28 cellular contexts compared by ENCODE assay signal in the genomic region with DNA sequence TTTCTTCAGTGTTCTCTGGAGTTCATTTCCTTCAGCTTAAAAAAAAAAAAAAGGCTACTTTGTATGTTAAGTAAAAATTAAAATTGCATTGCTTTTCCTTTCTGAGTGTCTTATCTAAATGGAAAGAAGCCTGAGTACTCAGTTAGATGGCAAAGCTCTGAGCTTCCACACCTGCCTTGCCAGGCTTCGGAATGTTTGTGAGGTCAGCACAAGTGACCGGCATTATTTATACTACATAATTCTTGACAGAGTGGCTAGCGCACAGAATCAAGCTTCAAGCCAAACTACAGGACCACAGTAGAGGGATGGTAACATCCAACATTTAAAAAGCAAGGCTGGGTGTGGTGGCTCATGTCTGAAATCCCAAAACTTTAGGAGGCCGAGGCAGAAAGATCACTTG. TPM values are rescaled to one million over a fixed set of nuclear protein-coding genes. Genes with fewer than 3 reads are reported as not detected.
A peak's percentile ranks its signal among the peaks of the same experiment; 100 is the strongest.
DNase-seq lines count a peak whose midpoint lies in the region; ATAC-seq, FAIRE-seq and TF ChIP-seq lines count a peak whose summit lies in the region.
"Had no signal": no experiment of that assay in that cellular context is flagged by ENCODE, and none has a peak within 500 bp of the region (broad histone marks: within the 10 kb centered on the region; RNA-seq: fewer than 3 reads in every experiment).

No MANE protein-coding gene starts in this region.

- H3K27ac Mint-ChIP-seq in activated T-cell treated with anti-CD3 and anti-CD28 coated beads, Interleukin-2, amount 50 U/mL, for 24 hours: peak overlapping the region; percentile 77
- peak overlapping the region; percentile 35 to 93 (median 75) for H3K27ac Mint-ChIP-seq in CD8-positive, alpha-beta memory T cell
- peak overlapping the region; percentile 82 to 87 for H3K27ac Mint-ChIP-seq in natural killer cell
- no peak overlapping the region for H3K27ac Mint-ChIP-seq in stimulated activated naive B cell treated with anti-CD40 and anti-IgM and Interleukin-4, amounts not matched to agents 10 μg/mL and 1 μg/mL and 100 μg/mL, for 72 hours
- H3K27ac Mint-ChIP-seq: B cell had no signal

- no peak for TF ChIP-seq CTCF in K562 (IDR thresholded peaks at IDR 0.05 in 2 of 3, conservative IDR thresholded peaks at IDR 0.05 in 1 of 3; ENCODE audit: insufficient read depth in 2 of 3, low read depth in 1 of 3, low read length in 3 of 3)
- TF ChIP-seq CTCF in natural killer cell (IDR thresholded peaks at IDR 0.05): no peak
- no peak for TF ChIP-seq CTCF in stomach (IDR thresholded peaks at IDR 0.05)

- H3K27me3 Mint-ChIP-seq in activated T-cell treated with anti-CD3 and anti-CD28 coated beads, Interleukin-2, amount 50 U/mL, for 24 hours: no peaks in the 10 kb centered on the region
- no peaks in the 10 kb centered on the region for H3K27me3 Mint-ChIP-seq in activated T-cell treated with anti-CD3 and anti-CD28 coated beads, Interleukin-2, amount 50 U/mL, for 4 hours (ENCODE audit: low read depth)
- H3K27me3 Mint-ChIP-seq in CD8-positive, alpha-beta memory T cell: no peaks in the 10 kb centered on the region
- H3K27me3 Mint-ChIP-seq in natural killer cell (ENCODE audit: low read depth in 2 of 2): no peaks in the 10 kb centered on the region
- H3K27me3 Mint-ChIP-seq in stimulated activated naive B cell treated with anti-CD40 and anti-IgM and Interleukin-4, amounts not matched to agents 10 μg/mL and 1 μg/mL and 100 μg/mL, for 72 hours: no peaks in the 10 kb centered on the region
- H3K27me3 Mint-ChIP-seq: B cell had no signal

- H3K9me3 Mint-ChIP-seq in activated T-cell treated with anti-CD3 and anti-CD28 coated beads, Interleukin-2, amount 50 U/mL, for 24 hours: peaks cover 8% of the 10 kb centered on the region
- H3K9me3 Mint-ChIP-seq in activated T-cell treated with anti-CD3 and anti-CD28 coated beads, Interleukin-2, amount 50 U/mL, for 4 hours: no peaks in the 10 kb centered on the region
- no peaks in the 10 kb centered on the region for H3K9me3 Mint-ChIP-seq in CD8-positive, alpha-beta memory T cell
- H3K9me3 Mint-ChIP-seq in natural killer cell: no peaks in the 10 kb centered on the region
- H3K9me3 Mint-ChIP-seq in stimulated activated naive B cell treated with anti-CD40 and anti-IgM and Interleukin-4, amounts not matched to agents 10 μg/mL and 1 μg/mL and 100 μg/mL, for 72 hours: no peaks in the 10 kb centered on the region

- no peak overlapping the region for H2AFZ ChIP-seq in K562 (ENCODE audit: low read depth, low read length)

- H4K20me1 ChIP-seq in K562 (replicated peaks; ENCODE audit: control insufficient read depth, insufficient read depth, low read length): no peaks in the 10 kb centered on the region; the same call in 1 of the 2 replicates

- H3K9me3 ChIP-seq in CD8-positive, alpha-beta memory T cell (ENCODE audit: low read length): no peaks in the 10 kb centered on the region
- H3K9me3 ChIP-seq in K562 (replicated peaks; ENCODE audit: control insufficient read depth, insufficient read depth, low read depth, low read length): no peaks in the 10 kb centered on the region; the same call in 1 of the 2 replicates
- no peaks in the 10 kb centered on the region for H3K9me3 ChIP-seq in stomach
- H3K9me3 ChIP-seq: breast epithelium, colonic mucosa, psoas muscle, transverse colon had no signal

- peaks cover 100% of the 10 kb centered on the region for H3K79me2 ChIP-seq in K562 (ENCODE audit: control insufficient read depth, insufficient read depth, low read length)

- no peak overlapping the region for H3K4me3 Mint-ChIP-seq in activated T-cell treated with anti-CD3 and anti-CD28 coated beads, Interleukin-2, amount 50 U/mL, for 24 hours
- no peak overlapping the region for H3K4me3 Mint-ChIP-seq in activated T-cell treated with anti-CD3 and anti-CD28 coated beads, Interleukin-2, amount 50 U/mL, for 4 hours
- H3K4me3 Mint-ChIP-seq in CD8-positive, alpha-beta memory T cell: peak overlapping the region in 6 of 7 donors; percentile 26 to 60 (median 36)
- no peak overlapping the region for H3K4me3 Mint-ChIP-seq in natural killer cell
- H3K4me3 Mint-ChIP-seq in stimulated activated naive B cell treated with anti-CD40 and anti-IgM and Interleukin-4, amounts not matched to agents 10 μg/mL and 1 μg/mL and 100 μg/mL, for 72 hours: no peak overlapping the region
- H3K4me3 Mint-ChIP-seq: B cell had no signal

- no peak for DNase-seq in activated T-cell treated with anti-CD3 and anti-CD28 coated beads, Interleukin-2, amount 50 U/mL, for 24 hours
- DNase-seq in activated T-cell treated with anti-CD3 and anti-CD28 coated beads, Interleukin-2, amount 50 U/mL, for 4 hours: no peak
- no peak for DNase-seq in CD8-positive, alpha-beta memory T cell
- no peak for DNase-seq in K562 (ENCODE audit: extremely low read depth in 1 of 4, low spot score in 3 of 4)
- no peak for DNase-seq in natural killer cell
- no peak for DNase-seq in NCI-H187 (lab: John Stamatoyannopoulos, UW)
- DNase-seq in stomach: no peak
- no peak for DNase-seq in stimulated activated naive B cell treated with anti-CD40 and anti-IgM and Interleukin-4, amounts not matched to agents 10 μg/mL and 1 μg/mL and 100 μg/mL, for 72 hours
- DNase-seq: activated CD4-positive, CD25-positive, alpha-beta regulatory T cell; activated naive CD4-positive, alpha-beta T cell treated with Interleukin-2 at 50 U/mL for 16 hours; activated T-cell treated with anti-CD3 and anti-CD28 coated beads, Interleukin-2, amount 50 U/mL, for 1 hour; colonic mucosa; COR-L47; effector CD8-positive, alpha-beta T cell; GDM1; H7; head of caudate nucleus; IMR-90; NCI-H1092; NCI-H1694 treated with DMSO at 0.1 percent for 48 hours; NCI-H2171; NCI-H524 treated with DMSO at 0.1 percent for 48 hours; nucleus accumbens; psoas muscle; SHP77 treated with DMSO at 0.1 percent for 48 hours; transverse colon had no signal

- 42% methylated on average over 4 of the region's 4 CpGs for WGBS in K562 (ENCODE audit: insufficient coverage, low coverage, missing lambda C conversion rate)
- 38 to 67% (median 44%) methylated on average over 4 of the region's 4 CpGs for WGBS in stomach, 5 donors

- CTCF ChIA-PET in CD8-positive, alpha-beta memory T cell (lab: Charles Lee): no interaction called here
- CTCF ChIA-PET in K562 (lab: Yijun Ruan, JAX; ENCODE audit: low intra/inter-chr PET ratio): no interaction called here

- POLR2A ChIA-PET in CD8-positive, alpha-beta memory T cell (lab: Charles Lee): interaction anchor here (0.7 kb wide), 2 partner anchors 9 to 15 kb away, joined by 5 to 6 read pairs; no protein-coding TSS in a partner anchor
- POLR2A ChIA-PET in K562 (lab: Yijun Ruan, JAX): interaction anchor here (0.9 to 2.5 kb wide), 10 partner anchors 8 to 356 kb away, joined by 3 to 10 read pairs (median 4); no protein-coding TSS in a partner anchor

- intact Hi-C loops in K562 (cut with micrococcal nuclease): no loop called here
- intact Hi-C loops in natural killer cell (cut with micrococcal nuclease): no loop called here
- intact Hi-C loops in stomach (cut with DNase I; ENCODE audit: low total_unique reads): no loop called here

- peaks cover 26% of the 10 kb centered on the region for H3K36me3 Mint-ChIP-seq in activated T-cell treated with anti-CD3 and anti-CD28 coated beads, Interleukin-2, amount 50 U/mL, for 24 hours (ENCODE audit: low read depth)
- peaks cover 10% of the 10 kb centered on the region for H3K36me3 Mint-ChIP-seq in activated T-cell treated with anti-CD3 and anti-CD28 coated beads, Interleukin-2, amount 50 U/mL, for 4 hours (ENCODE audit: insufficient read depth)
- H3K36me3 Mint-ChIP-seq in CD8-positive, alpha-beta memory T cell: peaks cover 0 to 14% (median 2%) of the 10 kb centered on the region in 3 donors
- no peaks in the 10 kb centered on the region for H3K36me3 Mint-ChIP-seq in natural killer cell
- peaks cover 0 to 8% of the 10 kb centered on the region in 2 donors for H3K36me3 Mint-ChIP-seq in stimulated activated naive B cell treated with anti-CD40 and anti-IgM and Interleukin-4, amounts not matched to agents 10 μg/mL and 1 μg/mL and 100 μg/mL, for 72 hours

- no peak for TF ChIP-seq POLR2A in K562 (conservative IDR thresholded peaks at IDR 0.05)
- no peak for TF ChIP-seq POLR2A in stomach (IDR thresholded peaks at IDR 0.05)

- H3K36me3 ChIP-seq in CD8-positive, alpha-beta memory T cell (ENCODE audit: insufficient read depth, low read length): no peaks in the 10 kb centered on the region
- H3K36me3 ChIP-seq in K562 (ENCODE audit: control insufficient read depth, insufficient read depth, low read length) (peaks cover 11% of the 10 kb centered on the region), stomach (no peaks in the 10 kb centered on the region)
- H3K36me3 ChIP-seq: breast epithelium, colonic mucosa, transverse colon had no signal

- no peaks in the 10 kb centered on the region for H3K27me3 ChIP-seq in CD8-positive, alpha-beta memory T cell (ENCODE audit: insufficient read depth, low read length, poor library complexity, severe bottlenecking)
- H3K27me3 ChIP-seq in K562 (ENCODE audit: control insufficient read depth in 2 of 2, insufficient read depth in 2 of 2, low read length in 2 of 2): no peaks in the 10 kb centered on the region
- H3K27me3 ChIP-seq in stomach: no peaks in the 10 kb centered on the region
- H3K27me3 ChIP-seq: breast epithelium, colonic mucosa, transverse colon had no signal

- no peak for TF ChIP-seq RAD21 in K562 (CRISPR knock-in tag; conservative IDR thresholded peaks at IDR 0.05 in 1 of 2, IDR thresholded peaks at IDR 0.05 in 1 of 2)

- ATAC-seq in activated T-cell treated with anti-CD3 and anti-CD28 coated beads, Interleukin-2, amount 50 U/mL, for 4 hours: no peak
- ATAC-seq in K562 (no peak; the same call in 2 of the 3 replicates), natural killer cell (no peak)
- ATAC-seq in stimulated activated naive B cell treated with anti-CD40 and anti-IgM and Interleukin-4, amounts not matched to agents 10 μg/mL and 1 μg/mL and 100 μg/mL, for 72 hours (replicated peaks): no peak
- ATAC-seq: psoas muscle had no signal

- H3K4me1 Mint-ChIP-seq in activated T-cell treated with anti-CD3 and anti-CD28 coated beads, Interleukin-2, amount 50 U/mL, for 24 hours (ENCODE audit: low read depth): peaks cover 92% of the 10 kb centered on the region
- H3K4me1 Mint-ChIP-seq in activated T-cell treated with anti-CD3 and anti-CD28 coated beads, Interleukin-2, amount 50 U/mL, for 4 hours (ENCODE audit: low read depth): peaks cover 89% of the 10 kb centered on the region
- peaks cover 91 to 98% (median 98%) of the 10 kb centered on the region in 3 donors for H3K4me1 Mint-ChIP-seq in CD8-positive, alpha-beta memory T cell
- peaks cover 76 to 88% of the 10 kb centered on the region in 2 donors for H3K4me1 Mint-ChIP-seq in natural killer cell
- peaks cover 36 to 56% of the 10 kb centered on the region in 2 donors for H3K4me1 Mint-ChIP-seq in stimulated activated naive B cell treated with anti-CD40 and anti-IgM and Interleukin-4, amounts not matched to agents 10 μg/mL and 1 μg/mL and 100 μg/mL, for 72 hours

- no TSS peak for BruUV-seq in K562 (replicated peaks; lab: Mats Ljungman, UMichigan)

- in situ Hi-C loops in K562 (cut with MboI): no loop called here

- H3K9ac ChIP-seq in K562 (ENCODE audit: insufficient read depth in 1 of 2, low read depth in 2 of 2, low read length in 2 of 2): no peak overlapping the region

- H3K4me2 ChIP-seq in K562 (ENCODE audit: insufficient read depth, low read length): peak overlapping the region; percentile 56; the same call in 1 of the 2 replicates

- H3K27ac ChIP-seq in CD8-positive, alpha-beta memory T cell (ENCODE audit: low read depth, low read length): no peak overlapping the region
- H3K27ac ChIP-seq in K562 (ENCODE audit: extremely low read depth, low read depth, low read length): peak overlapping the region; percentile 14; the same call in 2 of the 3 replicates
- H3K27ac ChIP-seq in stomach: no peak overlapping the region
- H3K27ac ChIP-seq: breast epithelium, colonic mucosa, psoas muscle, transverse colon had no signal

- H3K4me1 ChIP-seq in CD8-positive, alpha-beta memory T cell (ENCODE audit: insufficient read depth, low read length): peaks cover 93% of the 10 kb centered on the region
- H3K4me1 ChIP-seq in K562 (replicated peaks in 1 of 2; ENCODE audit: control insufficient read depth in 2 of 2, insufficient read depth in 2 of 2, low read length in 2 of 2): peaks cover 8 to 84% of the 10 kb centered on the region in 2 experiments
- H3K4me1 ChIP-seq in stomach: peaks cover 19 to 82% (median 54%) of the 10 kb centered on the region in 4 donors
- H3K4me1 ChIP-seq: breast epithelium, colonic mucosa, psoas muscle had no signal

- TF ChIP-seq EP300 in K562 (IDR thresholded peaks at IDR 0.05; ENCODE audit: low read length): no peak
- no peak for TF ChIP-seq EP300 in stomach (IDR thresholded peaks at IDR 0.05)

- H3K9me1 ChIP-seq in K562 (ENCODE audit: control insufficient read depth, insufficient read depth, low read length): no peaks in the 10 kb centered on the region

- no peak overlapping the region for H3K4me3 ChIP-seq in CD8-positive, alpha-beta memory T cell (ENCODE audit: low read length)
- H3K4me3 ChIP-seq in K562: no peak overlapping the region
- H3K4me3 ChIP-seq in stomach: no peak overlapping the region
- H3K4me3 ChIP-seq: breast epithelium, colonic mucosa, psoas muscle, transverse colon had no signal

- no peak for FAIRE-seq in K562 (lab: Jason Lieb, UNC)

RNA-seq across cellular contexts. Expression of a gene that starts 17.3 kb away (rescaled TPM):
- total RNA-seq in activated T-cell treated with anti-CD3 and anti-CD28 coated beads, Interleukin-2, amount 50 U/mL, for 4 hours: 10 to 100 TPM; 64.3 to 79.2 (median 78.1) TPM
- 100 to 1,000 TPM; 116 to 130 TPM for total RNA-seq in CD8-positive, alpha-beta memory T cell
- 120 TPM for polyA plus RNA-seq in CD8-positive, alpha-beta memory T cell
- 31.6 and 61.2 TPM in 2 replicates for total RNA-seq in K562 (2011; cell fraction: chromatin; rRNA removed; ENCODE audit: low replicate concordance)
- 22.7 and 26.6 TPM in 2 replicates for total RNA-seq in K562 (2011; cell fraction: nucleolus; rRNA removed)
- 30.2 and 39.5 TPM in 2 replicates for total RNA-seq in K562 (2011; cell fraction: nucleoplasm; rRNA removed)
- 61.5 and 75.1 TPM in 2 replicates for total RNA-seq in K562 (2014; rRNA removed)
- 73.5 and 95.8 TPM in 2 replicates for total RNA-seq in K562 (2014; rRNA removed; fragmentation: Illumina TruSeq; extraction: Trizol)
- 110 and 117 TPM in 2 replicates for total RNA-seq in K562 (2015; rRNA removed; fragmentation: Illumina TruSeq; extraction: Trizol)
- 56.4 and 71.9 TPM in 2 replicates for total RNA-seq in K562 (2021)
- polyA plus RNA-seq in K562 (2011; rRNA removed): 29.8 and 35.6 TPM in 2 replicates
- polyA plus RNA-seq in K562 (2011; cell fraction: cytosol; rRNA removed): 14.8 and 25.0 TPM in 2 replicates
- polyA plus RNA-seq in K562 (2011; cell fraction: nucleus; rRNA removed): 17.2 and 23.1 TPM in 2 replicates
- 39.4 and 42.5 TPM in 2 replicates for polyA plus RNA-seq in K562 (2012)
- 65.2 and 69.1 TPM in 2 replicates for polyA plus RNA-seq in K562 (2014; fragmentation: Illumina TruSeq; extraction: Trizol)
- polyA plus RNA-seq in K562 (2014; fragmentation: Nextera tagmentation; extraction: Ambion mirVana): 10 to 100 TPM; 64.8 to 87.2 TPM
- 47.1 and 49.5 TPM in 2 replicates for polyA plus RNA-seq in K562 (2014; rRNA removed)
- polyA minus RNA-seq in K562 (2011; rRNA and poly(A)+ RNA removed): 62.2 and 65.1 TPM in 2 replicates
- 37.1 and 39.1 TPM in 2 replicates for polyA minus RNA-seq in K562 (2011; cell fraction: cytosol; rRNA and poly(A)+ RNA removed)
- polyA minus RNA-seq in K562 (2011; cell fraction: nucleus; rRNA and poly(A)+ RNA removed): 21.7 and 45.1 TPM in 2 replicates
- total RNA-seq in natural killer cell: 100 to 1,000 TPM; 311 to 423 (median 405) TPM
- 10 to 100 TPM in 4 of 5 donors, 1 to 10 TPM in 1; 6.7 to 61.3 (median 18.3) TPM for total RNA-seq in stomach
- 10 to 100 TPM in 1 of 3 donors, 1 to 10 TPM in 2; 8.0 to 12.1 (median 9.4) TPM for polyA plus RNA-seq in stomach

Comparison
In these comparisons a context has a peak if more than half of its experiments do, and no peak if none do; other contexts are left out.
1. H3K4me3 Mint-ChIP-seq: peak in CD8-positive, alpha-beta memory T cell (6 of 7); none in activated T-cell treated with anti-CD3 and anti-CD28 coated beads, Interleukin-2, amount 50 U/mL, for 24 hours (single experiment), activated T-cell treated with anti-CD3 and anti-CD28 coated beads, Interleukin-2, amount 50 U/mL, for 4 hours (single experiment), natural killer cell (single experiment) and stimulated activated naive B cell treated with anti-CD40 and anti-IgM and Interleukin-4, amounts not matched to agents 10 μg/mL and 1 μg/mL and 100 μg/mL, for 72 hours (0 of 2).